3 cellular contexts compared by ENCODE assay signal in genomic region chr5:4158750-4159447, GRCh38.
"Had no signal": no experiment of that assay in that cellular context is flagged by ENCODE, and none has a peak within 500 bp of the region (broad histone marks: within the 10 kb centered on the region; RNA-seq: fewer than 3 reads in every experiment).

No MANE protein-coding gene starts in this region.

- H3K4me3 ChIP-seq: GM12878 had no signal

- ATAC-seq: GM12878 had no signal

- DNase-seq: GDM1, GF-D8 had no signal
